ENCODE assay signal across 8 cellular contexts in genomic region chr5:65562731-65563701, GRCh38. TPM values are rescaled to one million over a fixed set of nuclear protein-coding genes. Genes with fewer than 3 reads are reported as not detected.
DNase-seq lines count a peak whose midpoint lies in the region; ATAC-seq and TF ChIP-seq lines count a peak whose summit lies in the region.

Gene CENPK, minus strand, starts transcription at chr5:65563168. Its CDS starts 8,261 bp downstream, at chr5:65554907.
Gene PPWD1, plus strand, starts transcription at chr5:65563296. Its CDS starts 15 bp downstream, at chr5:65563311.

- TF ChIP-seq CTCF in choroid plexus epithelial cell (conservative IDR thresholded peaks at IDR 0.05; ENCODE audit: low read depth, low read length), result no peak
- no peak for TF ChIP-seq CTCF in kidney epithelial cell (IDR thresholded peaks at IDR 0.05; ENCODE audit: insufficient read depth, low read length, poor library complexity, severe bottlenecking)

- no peaks in the 10 kb centered on the region for H3K36me3 ChIP-seq in kidney epithelial cell (ENCODE audit: control insufficient read depth, insufficient read depth, low read length)

- peak; percentile 91 to 93 for DNase-seq in AML-193 (lab: John Stamatoyannopoulos, UW)
- DNase-seq in NCI-H510A treated with DMSO at 0.1 percent for 48 hours (lab: John Stamatoyannopoulos, UW), result peak; percentile 90
- peak; percentile 89 for DNase-seq in activated CD4-positive, alpha-beta T cell treated with anti-CD3 and anti-CD28 coated beads for 24 hours (ENCODE audit: low read depth in 2 of 2)
- peak; percentile 97 for DNase-seq in choroid plexus epithelial cell (ENCODE audit: low read depth)
- peak; percentile 82 for DNase-seq in kidney epithelial cell (ENCODE audit: low read depth)
- peak; percentile 94 to 95 for DNase-seq in stimulated activated CD4-positive, alpha-beta T cell treated with anti-CD3 and anti-CD28 coated beads, Interleukin-15, amount 100 ng/mL, for 48 hours (ENCODE audit: low read depth in 2 of 2)

- peak within 1 kb of the TSS; percentile 79 for H3K4me3 ChIP-seq in choroid plexus epithelial cell (ENCODE audit: low read depth, low read length)
- H3K4me3 ChIP-seq in kidney epithelial cell (ENCODE audit: low read depth, low read length), result peak within 1 kb of the TSS; percentile 63

- H3K27me3 ChIP-seq in kidney epithelial cell (ENCODE audit: control insufficient read depth, insufficient read depth, low read length), result no peaks in the 10 kb centered on the region

- ATAC-seq in HG03439 (IDR thresholded peaks at IDR 0.05; ENCODE audit: unreplicated experiment), result peak; percentile 99

- TF ChIP-seq POLR2A in GM19193 (IDR thresholded peaks at IDR 0.05; ENCODE audit: extremely low read depth, insufficient read depth, insufficient read length), result peak; percentile 87

RNA-seq across cellular contexts. Expression of gene CENPK, which starts in this region (rescaled TPM):
- total RNA-seq in kidney epithelial cell, result 10.4 and 18.4 TPM in 2 replicates

RNA-seq across cellular contexts. Expression of gene PPWD1, which starts in this region (rescaled TPM):
- 19.6 and 22.9 TPM in 2 replicates for total RNA-seq in kidney epithelial cell

Comparison
In these comparisons a context has a peak if more than half of its experiments do, and no peak if none do; other contexts are left out.
1. Peak in every context shown above with its lines: DNase-seq, ATAC-seq and H3K4me3 ChIP-seq.